ENCODE assay signal across 19 cellular contexts in the genomic region with DNA sequence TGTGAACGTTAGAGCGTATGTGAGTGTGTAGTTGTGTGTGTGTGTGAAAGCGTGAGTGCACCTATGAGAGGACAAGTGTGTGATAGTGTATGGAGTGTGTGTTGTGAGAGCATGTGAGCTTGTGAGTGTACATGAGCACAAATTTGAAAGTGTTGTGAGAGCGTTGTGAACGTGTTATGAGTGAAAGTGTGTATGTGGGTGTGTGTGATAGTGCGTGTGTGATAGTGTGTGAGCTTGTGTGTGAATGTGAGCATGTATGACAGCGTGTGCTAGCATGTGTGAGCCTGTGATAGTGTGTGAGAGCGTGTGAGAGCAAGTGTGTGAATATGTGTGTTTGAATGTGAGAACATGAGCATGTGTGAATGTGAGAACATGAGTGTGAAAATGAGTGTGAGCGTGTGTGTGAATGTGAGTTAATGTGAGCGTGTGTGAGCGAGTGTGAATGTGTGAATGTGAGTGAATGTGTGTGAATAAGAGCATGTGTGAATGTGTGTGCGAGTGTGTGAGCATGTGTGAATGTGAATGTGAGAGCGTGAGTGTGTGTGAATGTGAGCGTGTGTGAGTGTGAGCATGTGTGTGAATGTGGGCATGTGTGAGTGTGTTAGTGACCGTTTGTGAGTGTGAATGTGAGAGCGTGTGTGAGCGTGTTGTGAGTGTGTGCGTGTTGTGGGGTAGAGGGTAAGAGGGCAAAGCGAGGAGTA.
"Had no signal": no experiment of that assay in that cellular context is flagged by ENCODE, and none has a peak within 500 bp of the region (broad histone marks: within the 10 kb centered on the region; RNA-seq: fewer than 3 reads in every experiment).

No MANE protein-coding gene starts in this region.

- DNase-seq: effector CD4-positive, alpha-beta T cell; endodermal cell; erythroblast; foreskin melanocyte; heart left ventricle; hippocampal formation; left colon; left ventricle myocardium superior; naive thymus-derived CD4-positive, alpha-beta T cell; nephron progenitor cell; ovary; right cardiac atrium; stimulated activated CD4-positive, alpha-beta T cell treated with anti-CD3 and anti-CD28 coated beads, Interleukin-2, amount 100 ng/mL, for 48 hours; stimulated activated naive CD4-positive, alpha-beta T cell treated with Interleukin-2 at 50 U/mL for 16 hours; uterus had no signal

- H3K4me1 ChIP-seq: uterus had no signal

- FAIRE-seq: endothelial cell of umbilical vein had no signal

- H3K9me3 ChIP-seq: ovary, uterus had no signal

- H3K27me3 ChIP-seq: heart left ventricle, ovary, uterus had no signal

- H3K4me2 ChIP-seq: smooth muscle cell had no signal

- H3K27ac ChIP-seq: coronary artery, heart left ventricle, ovary, uterus had no signal

- ATAC-seq: heart left ventricle; left colon; left ventricle myocardium superior; naive thymus-derived CD4-positive, alpha-beta T cell; right cardiac atrium had no signal

- H3K4me3 ChIP-seq: coronary artery, heart left ventricle, lung, ovary, smooth muscle cell, uterus had no signal

- H3K36me3 ChIP-seq: ovary, uterus had no signal
